In genomic region chrX:40012039-40012799, GRCh38 we compare ENCODE assay signal across 8 cellular contexts.
DNase-seq lines count a peak whose midpoint lies in the region; ATAC-seq and TF ChIP-seq lines count a peak whose summit lies in the region.

No MANE protein-coding gene starts in this region.

- no peak overlapping the region for H3K9ac ChIP-seq in HUES48 (ENCODE audit: low read depth, low read length)
- H3K9ac ChIP-seq in iPS-20b (ENCODE audit: low read depth, low read length): no peak overlapping the region

- peaks cover 42% of the 10 kb centered on the region for H3K4me1 ChIP-seq in HUES48 (ENCODE audit: control insufficient read depth, insufficient read depth, low read length)
- peaks cover 14% of the 10 kb centered on the region; the same call in 1 of the 2 replicates for H3K4me1 ChIP-seq in iPS-20b (ENCODE audit: insufficient read depth, low read length)
- peaks cover 11% of the 10 kb centered on the region; the same call in 1 of the 2 replicates for H3K4me1 ChIP-seq in BE2C

- H3K27me3 ChIP-seq in HUES48 (ENCODE audit: control insufficient read depth, insufficient read depth, low read length) (peaks cover 83% of the 10 kb centered on the region), iPS-20b (ENCODE audit: insufficient read depth, low read length) (peaks cover 87% of the 10 kb centered on the region), BE2C (no peaks in the 10 kb centered on the region)

- H3K9me3 ChIP-seq in HUES48 (ENCODE audit: control insufficient read depth, insufficient read depth, low read length) (peaks cover 5% of the 10 kb centered on the region; the same call in 1 of the 2 replicates), iPS-20b (ENCODE audit: insufficient read depth, low read depth, low read length) (no peaks in the 10 kb centered on the region), BE2C (no peaks in the 10 kb centered on the region)

- no peaks in the 10 kb centered on the region for H3K36me3 Mint-ChIP-seq in activated naive CD8-positive, alpha-beta T cell treated with anti-CD3 and anti-CD28 coated beads, Interleukin-2, amount 50 U/mL, for 24 hours (ENCODE audit: low read depth)
- no peaks in the 10 kb centered on the region for H3K36me3 Mint-ChIP-seq in stimulated activated memory B cell treated with anti-CD40 and anti-IgM and Interleukin-4, amounts not matched to agents 10 μg/mL and 1 μg/mL and 100 μg/mL, for 72 hours

- H3K27me3 Mint-ChIP-seq in activated naive CD8-positive, alpha-beta T cell treated with anti-CD3 and anti-CD28 coated beads, Interleukin-2, amount 50 U/mL, for 24 hours: peaks cover 21% of the 10 kb centered on the region
- peaks cover 24% of the 10 kb centered on the region for H3K27me3 Mint-ChIP-seq in stimulated activated memory B cell treated with anti-CD40 and anti-IgM and Interleukin-4, amounts not matched to agents 10 μg/mL and 1 μg/mL and 100 μg/mL, for 72 hours

- H3K4me3 Mint-ChIP-seq in activated naive CD8-positive, alpha-beta T cell treated with anti-CD3 and anti-CD28 coated beads, Interleukin-2, amount 50 U/mL, for 24 hours: peak overlapping the region; percentile 60
- H3K4me3 Mint-ChIP-seq in stimulated activated memory B cell treated with anti-CD40 and anti-IgM and Interleukin-4, amounts not matched to agents 10 μg/mL and 1 μg/mL and 100 μg/mL, for 72 hours: peak overlapping the region; percentile 37

- H3K36me3 ChIP-seq in HUES48 (ENCODE audit: control insufficient read depth, insufficient read depth, low read length): no peaks in the 10 kb centered on the region
- H3K36me3 ChIP-seq in iPS-20b (ENCODE audit: insufficient read depth, low read depth, low read length): no peaks in the 10 kb centered on the region
- no peaks in the 10 kb centered on the region for H3K36me3 ChIP-seq in BE2C

- peak; percentile 25 for DNase-seq in activated naive CD8-positive, alpha-beta T cell treated with anti-CD3 and anti-CD28 coated beads, Interleukin-2, amount 50 U/mL, for 24 hours
- DNase-seq in BE2C (no peak), GDM1 (lab: John Stamatoyannopoulos, UW) (no peak), NCI-H187 treated with DMSO at 0.1 percent for 48 hours (lab: John Stamatoyannopoulos, UW) (no peak)

- peak; percentile 3 for ATAC-seq in activated naive CD8-positive, alpha-beta T cell treated with anti-CD3 and anti-CD28 coated beads, Interleukin-2, amount 50 U/mL, for 24 hours
- peak; percentile 11 for ATAC-seq in stimulated activated memory B cell treated with anti-CD40 and anti-IgM and Interleukin-4, amounts not matched to agents 10 μg/mL and 1 μg/mL and 100 μg/mL, for 72 hours

- peak overlapping the region; percentile 62 for H3K27ac Mint-ChIP-seq in activated naive CD8-positive, alpha-beta T cell treated with anti-CD3 and anti-CD28 coated beads, Interleukin-2, amount 50 U/mL, for 24 hours
- H3K27ac Mint-ChIP-seq in stimulated activated memory B cell treated with anti-CD40 and anti-IgM and Interleukin-4, amounts not matched to agents 10 μg/mL and 1 μg/mL and 100 μg/mL, for 72 hours: peak overlapping the region; percentile 83

- peaks cover 31% of the 10 kb centered on the region for H3K4me1 Mint-ChIP-seq in activated naive CD8-positive, alpha-beta T cell treated with anti-CD3 and anti-CD28 coated beads, Interleukin-2, amount 50 U/mL, for 24 hours
- H3K4me1 Mint-ChIP-seq in stimulated activated memory B cell treated with anti-CD40 and anti-IgM and Interleukin-4, amounts not matched to agents 10 μg/mL and 1 μg/mL and 100 μg/mL, for 72 hours: peaks cover 32% of the 10 kb centered on the region

- no peaks in the 10 kb centered on the region for H3K9me3 Mint-ChIP-seq in activated naive CD8-positive, alpha-beta T cell treated with anti-CD3 and anti-CD28 coated beads, Interleukin-2, amount 50 U/mL, for 24 hours
- no peaks in the 10 kb centered on the region for H3K9me3 Mint-ChIP-seq in stimulated activated memory B cell treated with anti-CD40 and anti-IgM and Interleukin-4, amounts not matched to agents 10 μg/mL and 1 μg/mL and 100 μg/mL, for 72 hours

- H3K4me3 ChIP-seq in GM12875 (ENCODE audit: low read depth, low read length) (peak overlapping the region; percentile 6), HUES48 (ENCODE audit: low read depth, low read length) (peak overlapping the region; percentile 59; the same call in 1 of the 2 replicates), iPS-20b (ENCODE audit: low read length) (peak overlapping the region; percentile 58), BE2C (ENCODE audit: low read depth, low read length) (no peak overlapping the region)

- H3K27ac ChIP-seq in HUES48 (ENCODE audit: low read depth, low read length) (no peak overlapping the region), iPS-20b (ENCODE audit: low read length) (no peak overlapping the region)

- TF ChIP-seq CTCF in GM12875 (IDR thresholded peaks at IDR 0.05; ENCODE audit: borderline replicate concordance, insufficient read depth, low read depth, low read length): no peak
- TF ChIP-seq CTCF in BE2C (IDR thresholded peaks at IDR 0.05; ENCODE audit: low read depth, low read length): no peak
